21 cellular contexts compared by ENCODE assay signal in the genomic region with DNA sequence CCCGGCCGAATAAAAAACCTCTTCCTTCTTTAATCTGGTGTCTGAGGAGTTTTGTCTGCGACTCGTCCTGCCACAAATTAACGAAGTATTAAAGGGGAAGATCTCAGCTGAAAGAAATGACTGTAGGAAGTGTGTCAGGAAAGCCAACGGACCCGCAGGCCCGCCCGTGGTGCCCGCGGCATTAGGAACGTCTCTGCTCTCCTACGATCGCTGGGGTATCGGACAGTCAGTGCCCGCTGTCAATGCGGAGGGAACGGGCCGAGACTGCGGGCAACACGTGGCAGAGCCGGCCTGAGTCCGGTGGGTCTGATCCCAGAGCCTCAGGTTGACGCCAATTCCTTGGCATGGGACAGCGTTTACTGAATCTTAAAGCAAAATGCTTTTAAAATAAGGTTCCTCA.
A peak's percentile ranks its signal among the peaks of the same experiment; 100 is the strongest.
DNase-seq lines count a peak whose midpoint lies in the region; ATAC-seq and TF ChIP-seq lines count a peak whose summit lies in the region.
"Had no signal": no experiment of that assay in that cellular context is flagged by ENCODE, and none has a peak within 500 bp of the region (broad histone marks: within the 10 kb centered on the region; RNA-seq: fewer than 3 reads in every experiment).

No MANE protein-coding gene starts in this region.

- H3K4me3 ChIP-seq in brain microvascular endothelial cell (ENCODE audit: low read depth, low read length) (peak overlapping the region; percentile 29), thoracic aorta (peak overlapping the region; percentile 45), OCI-LY7 (ENCODE audit: low read depth, low read length, poor library complexity, severe bottlenecking) (no peak overlapping the region), SJCRH30 (no peak overlapping the region)
- H3K4me3 ChIP-seq: psoas muscle, uterus had no signal

- no peak overlapping the region for H3K4me2 ChIP-seq in OCI-LY7 (ENCODE audit: low read length)

- no peak overlapping the region for H3K27ac Mint-ChIP-seq in activated naive CD4-positive, alpha-beta T cell treated with anti-CD3 and anti-CD28 coated beads for 36 hours
- no peak overlapping the region for H3K27ac Mint-ChIP-seq in memory B cell
- H3K27ac Mint-ChIP-seq: activated CD8-positive, alpha-beta T cell treated with anti-CD3 and anti-CD28 coated beads for 36 hours; activated T-helper 1 cell treated with anti-CD3 and anti-CD28 coated beads, Interleukin-12 subunit alpha, Interleukin-12 subunit beta, Interleukin-2, Interleukin-4 antibody, amounts not matched to agents 30 ng/mL and 10 ng/mL and 1 ng/mL, durations not matched to agents 14 hours and 24 hours and 36 hours; CD8-positive, alpha-beta T cell had no signal

- H3K27me3 Mint-ChIP-seq in activated naive CD4-positive, alpha-beta T cell treated with anti-CD3 and anti-CD28 coated beads for 36 hours (ENCODE audit: low read depth): peaks cover 38% of the 10 kb centered on the region
- H3K27me3 Mint-ChIP-seq in memory B cell: peaks cover 21% of the 10 kb centered on the region

- in situ Hi-C loops in brain microvascular endothelial cell (cut with HindIII; ENCODE audit: low pct_ligation_motif_present, low sequenced_read_pairs): no loop called here

- TF ChIP-seq CTCF in brain microvascular endothelial cell (IDR thresholded peaks at IDR 0.05; ENCODE audit: low read depth, low read length, missing control alignments): no peak
- no peak for TF ChIP-seq CTCF in thoracic aorta (IDR thresholded peaks at IDR 0.05)
- no peak for TF ChIP-seq CTCF in OCI-LY7 (conservative IDR thresholded peaks at IDR 0.05; ENCODE audit: low read length)

- CTCF ChIA-PET in activated naive CD4-positive, alpha-beta T cell treated with anti-CD3 and anti-CD28 coated beads for 36 hours (lab: Charles Lee): interaction anchor here (0.6 to 1.6 kb wide), 3 partner anchors 84 to 1170 kb away, joined by 3 to 9 read pairs (median 3); partner anchors contain the start of gene RP9
- CTCF ChIA-PET in OCI-LY7 (lab: Charles Lee; ENCODE audit: unreplicated experiment): no interaction called here

- no peak for DNase-seq in activated naive CD4-positive, alpha-beta T cell treated with anti-CD3 and anti-CD28 coated beads for 36 hours
- DNase-seq in activated naive CD4-positive, alpha-beta T cell (lab: John Stamatoyannopoulos, UW): no peak
- DNase-seq in brain microvascular endothelial cell: no peak
- DNase-seq in memory B cell (ENCODE audit: low spot score in 2 of 2): no peak
- no peak for DNase-seq in thoracic aorta (ENCODE audit: low spot score)
- no peak for DNase-seq in OCI-LY7 (ENCODE audit: low spot score)
- no peak for DNase-seq in SJCRH30
- no peak for DNase-seq in NCI-H748 treated with DMSO at 0.1 percent for 48 hours (lab: John Stamatoyannopoulos, UW)
- DNase-seq: activated CD8-positive, alpha-beta T cell treated with anti-CD3 and anti-CD28 coated beads for 36 hours; amniotic stem cell; CD8-positive, alpha-beta T cell; DMS79 treated with DMSO at 0.1 percent for 48 hours; foreskin keratinocyte; NK-92 treated with Interleukin-12 subunit alpha and Interleukin-12 subunit beta, amount 100 ng/mL, for 24 hours; psoas muscle; RPMI8226; stimulated activated CD4-positive, alpha-beta T cell treated with anti-CD3 and anti-CD28 coated beads, Interleukin-12 subunit alpha, Interleukin-12 subunit beta, amount 100 ng/mL, for 4 hours; stimulated activated naive CD4-positive, alpha-beta T cell treated with Interleukin-2 at 50 U/mL for 16 hours; uterus; WERI-Rb-1 had no signal

- no peaks in the 10 kb centered on the region for H3K9me2 ChIP-seq in OCI-LY7 (ENCODE audit: insufficient read depth, low read length)

- H2AFZ ChIP-seq in OCI-LY7 (ENCODE audit: low read length): no peak overlapping the region

- no peaks in the 10 kb centered on the region for H3K79me2 ChIP-seq in OCI-LY7 (ENCODE audit: insufficient read depth, low read depth, low read length)

- BruUV-seq in OCI-LY7 (replicated peaks; lab: Mats Ljungman, UMichigan): no TSS peak

- H3K9me3 Mint-ChIP-seq in activated naive CD4-positive, alpha-beta T cell treated with anti-CD3 and anti-CD28 coated beads for 36 hours: no peaks in the 10 kb centered on the region
- no peaks in the 10 kb centered on the region for H3K9me3 Mint-ChIP-seq in memory B cell
- H3K9me3 Mint-ChIP-seq: activated CD8-positive, alpha-beta T cell treated with anti-CD3 and anti-CD28 coated beads for 36 hours; activated T-helper 1 cell treated with anti-CD3 and anti-CD28 coated beads, Interleukin-12 subunit alpha, Interleukin-12 subunit beta, Interleukin-2, Interleukin-4 antibody, amounts not matched to agents 30 ng/mL and 10 ng/mL and 1 ng/mL, durations not matched to agents 14 hours and 24 hours and 36 hours; CD8-positive, alpha-beta T cell had no signal

- no peaks in the 10 kb centered on the region for H3K9me3 ChIP-seq in thoracic aorta
- no peaks in the 10 kb centered on the region for H3K9me3 ChIP-seq in OCI-LY7 (ENCODE audit: low read length)
- no peaks in the 10 kb centered on the region for H3K9me3 ChIP-seq in SJCRH30 (replicated peaks)
- H3K9me3 ChIP-seq: psoas muscle, uterus had no signal

- H3K4me3 Mint-ChIP-seq in activated naive CD4-positive, alpha-beta T cell treated with anti-CD3 and anti-CD28 coated beads for 36 hours: peak overlapping the region; percentile 14
- H3K4me3 Mint-ChIP-seq in memory B cell: peak overlapping the region; percentile 13
- H3K4me3 Mint-ChIP-seq: activated T-helper 1 cell treated with anti-CD3 and anti-CD28 coated beads, Interleukin-12 subunit alpha, Interleukin-12 subunit beta, Interleukin-2, Interleukin-4 antibody, amounts not matched to agents 30 ng/mL and 10 ng/mL and 1 ng/mL, durations not matched to agents 14 hours and 24 hours and 36 hours had no signal

- no peak for ATAC-seq in memory B cell (ENCODE audit: low read depth)
- no peak for ATAC-seq in thoracic aorta (ENCODE audit: insufficient number of reproducible peaks, low FRiP score, low read depth)
- ATAC-seq: activated CD8-positive, alpha-beta T cell treated with anti-CD3 and anti-CD28 coated beads for 36 hours; CD8-positive, alpha-beta T cell; psoas muscle had no signal

- H3K4me1 Mint-ChIP-seq in activated naive CD4-positive, alpha-beta T cell treated with anti-CD3 and anti-CD28 coated beads for 36 hours (ENCODE audit: low read depth): peaks cover 9% of the 10 kb centered on the region
- H3K4me1 Mint-ChIP-seq in memory B cell: peaks cover 12% of the 10 kb centered on the region

- intact Hi-C loops in activated naive CD4-positive, alpha-beta T cell treated with anti-CD3 and anti-CD28 coated beads for 36 hours (cut with micrococcal nuclease): loop anchor here (2.0 to 10.0 kb wide), 3 partner anchors 68 to 1172 kb away; partner anchors contain the start of gene LSM5
- intact Hi-C loops in OCI-LY7 (cut with micrococcal nuclease; ENCODE audit: unreplicated experiment): loop anchor here (10.0 kb wide), 1 partner anchor 1172 kb away; no protein-coding TSS in a partner anchor

- H3K27ac ChIP-seq in brain microvascular endothelial cell (no peak overlapping the region), thoracic aorta (no peak overlapping the region), OCI-LY7 (ENCODE audit: low read depth, low read length, poor library complexity, severe bottlenecking) (no peak overlapping the region), SJCRH30 (no peak overlapping the region)
- H3K27ac ChIP-seq: foreskin keratinocyte, psoas muscle, uterus, WERI-Rb-1 had no signal

- POLR2A ChIA-PET in OCI-LY7 (lab: Charles Lee): no interaction called here

- H3K36me3 ChIP-seq in brain microvascular endothelial cell (replicated peaks) (no peaks in the 10 kb centered on the region), thoracic aorta (no peaks in the 10 kb centered on the region), OCI-LY7 (ENCODE audit: insufficient read depth, low read length) (no peaks in the 10 kb centered on the region), SJCRH30 (no peaks in the 10 kb centered on the region)
- H3K36me3 ChIP-seq: uterus, WERI-Rb-1 had no signal

- H3K4me1 ChIP-seq in thoracic aorta (ENCODE audit: control insufficient read depth in 1 of 2, low read depth in 2 of 2): peaks cover 0 to 3% of the 10 kb centered on the region in 2 donors
- H3K4me1 ChIP-seq in OCI-LY7 (ENCODE audit: insufficient read depth, low read length, poor library complexity, severe bottlenecking): no peaks in the 10 kb centered on the region
- H3K4me1 ChIP-seq in SJCRH30: no peaks in the 10 kb centered on the region
- H3K4me1 ChIP-seq: foreskin keratinocyte, psoas muscle, uterus had no signal

- H4K20me1 ChIP-seq in OCI-LY7 (ENCODE audit: insufficient read depth, low read length): no peaks in the 10 kb centered on the region

- H3K27me3 ChIP-seq in brain microvascular endothelial cell (replicated peaks): no peaks in the 10 kb centered on the region
- no peaks in the 10 kb centered on the region for H3K27me3 ChIP-seq in thoracic aorta (replicated peaks; ENCODE audit: insufficient read depth)
- no peaks in the 10 kb centered on the region for H3K27me3 ChIP-seq in SJCRH30
- H3K27me3 ChIP-seq: uterus had no signal

- H3K36me3 Mint-ChIP-seq in activated naive CD4-positive, alpha-beta T cell treated with anti-CD3 and anti-CD28 coated beads for 36 hours (ENCODE audit: low read depth): no peaks in the 10 kb centered on the region
- peaks cover 4% of the 10 kb centered on the region for H3K36me3 Mint-ChIP-seq in memory B cell
- H3K36me3 Mint-ChIP-seq: CD8-positive, alpha-beta T cell had no signal

Comparison
In these comparisons a context has a peak if more than half of its experiments do, and no peak if none do; other contexts are left out.
1. H3K4me3 ChIP-seq: peak in brain microvascular endothelial cell (single experiment) and thoracic aorta (single experiment); none in OCI-LY7 (single experiment) and SJCRH30 (single experiment).